Comparison of ENCODE assay signal across 29 cellular contexts in the genomic region with DNA sequence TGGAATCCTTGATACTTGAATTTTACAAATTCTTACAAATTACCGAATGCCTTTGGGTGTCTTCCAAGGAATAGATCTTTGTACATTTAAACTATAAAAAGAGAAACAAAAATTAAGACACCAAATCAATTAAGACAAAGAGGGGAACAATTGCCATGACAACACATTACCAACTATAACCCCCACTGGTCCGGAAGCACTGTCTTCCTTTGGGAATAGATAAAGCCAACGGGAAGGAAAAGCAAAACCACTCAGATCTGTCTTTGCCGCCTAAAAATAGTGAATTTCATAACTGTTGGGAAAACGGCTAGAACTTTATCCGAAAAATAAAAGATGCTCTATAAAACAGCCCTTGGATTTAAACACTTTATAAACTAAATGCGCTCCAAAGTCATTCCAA.
"Had no signal": no experiment of that assay in that cellular context is flagged by ENCODE, and none has a peak within 500 bp of the region (broad histone marks: within the 10 kb centered on the region; RNA-seq: fewer than 3 reads in every experiment).

No MANE protein-coding gene starts in this region.

- H3K36me3 Mint-ChIP-seq: activated CD4-positive, alpha-beta memory T cell treated with anti-CD3 and anti-CD28 coated beads for 36 hours; activated naive CD4-positive, alpha-beta T cell treated with anti-CD3 and anti-CD28 coated beads, Interleukin-2, amount 10 ng/mL, durations not matched to agents 7 days and 5 days; activated naive CD4-positive, alpha-beta T cell treated with anti-CD3 and anti-CD28 coated beads, Interleukin-2, amount 50 U/mL, for 72 hours; activated naive CD8-positive, alpha-beta T cell treated with anti-CD3 and anti-CD28 coated beads, Interleukin-2, amount 10 ng/mL, durations not matched to agents 7 days and 5 days had no signal

- ATAC-seq: activated CD4-positive, CD25-positive, alpha-beta regulatory T cell treated with anti-CD3 and anti-CD28 coated beads, Interleukin-2, amount 50 U/mL, for 24 hours; activated naive CD4-positive, alpha-beta T cell treated with anti-CD3 and anti-CD28 coated beads, Interleukin-2, amount 50 U/mL, for 72 hours; activated T-cell treated with anti-CD3 and anti-CD28 coated beads, Interleukin-2, amount 50 U/mL, for 72 hours; effector memory CD8-positive, alpha-beta T cell; esophagus mucosa; gastrocnemius medialis; heart left ventricle; T-helper 17 cell; WTC11 had no signal

- H3K27ac Mint-ChIP-seq: activated CD4-positive, alpha-beta memory T cell treated with anti-CD3 and anti-CD28 coated beads for 36 hours; activated CD4-positive, alpha-beta T cell treated with anti-CD3 and anti-CD28 coated beads, Interleukin-2, amount 10 ng/mL, durations not matched to agents 24 days and 14 days; activated naive CD4-positive, alpha-beta T cell treated with anti-CD3 and anti-CD28 coated beads, Interleukin-2, amount 10 ng/mL, durations not matched to agents 7 days and 5 days; activated naive CD4-positive, alpha-beta T cell treated with anti-CD3 and anti-CD28 coated beads, Interleukin-2, amount 50 U/mL, for 72 hours; activated naive CD8-positive, alpha-beta T cell treated with anti-CD3 and anti-CD28 coated beads, Interleukin-2, amount 10 ng/mL, durations not matched to agents 7 days and 5 days; activated T-cell treated with anti-CD3 and anti-CD28 coated beads, Interleukin-2, amount 50 U/mL, for 24 hours; activated T-cell treated with anti-CD3 and anti-CD28 coated beads, Interleukin-2, amount 50 U/mL, for 72 hours; brain; dendritic cell treated with granulocyte-macrophage colony-stimulating factor and Interleukin-4, amounts not matched to agents 40 ng/mL and 50 ng/mL, for 4 days; effector memory CD8-positive, alpha-beta T cell; T-helper 17 cell; T-helper 2 cell treated with Interferon-gamma antibody and Interleukin-4, amounts not matched to agents 5 μg/mL and 100 μg/mL, for 36 hours; WTC11 had no signal

- H3K4me3 Mint-ChIP-seq: activated CD4-positive, alpha-beta memory T cell treated with anti-CD3 and anti-CD28 coated beads for 36 hours; activated CD4-positive, alpha-beta T cell treated with anti-CD3 and anti-CD28 coated beads, Interleukin-2, amount 10 ng/mL, durations not matched to agents 24 days and 14 days; activated naive CD4-positive, alpha-beta T cell treated with anti-CD3 and anti-CD28 coated beads, Interleukin-2, amount 10 ng/mL, durations not matched to agents 7 days and 5 days; activated naive CD8-positive, alpha-beta T cell treated with anti-CD3 and anti-CD28 coated beads, Interleukin-2, amount 10 ng/mL, durations not matched to agents 7 days and 5 days; activated T-cell treated with anti-CD3 and anti-CD28 coated beads, Interleukin-2, amount 50 U/mL, for 24 hours; activated T-cell treated with anti-CD3 and anti-CD28 coated beads, Interleukin-2, amount 50 U/mL, for 72 hours; brain; dendritic cell treated with granulocyte-macrophage colony-stimulating factor and Interleukin-4, amounts not matched to agents 40 ng/mL and 50 ng/mL, for 4 days; effector memory CD8-positive, alpha-beta T cell; T-helper 17 cell; T-helper 2 cell treated with Interferon-gamma antibody and Interleukin-4, amounts not matched to agents 5 μg/mL and 100 μg/mL, for 36 hours; WTC11 had no signal

- H3K4me1 Mint-ChIP-seq: activated CD4-positive, alpha-beta T cell treated with anti-CD3 and anti-CD28 coated beads, Interleukin-2, amount 10 ng/mL, durations not matched to agents 24 days and 14 days had no signal

- H3K9me3 Mint-ChIP-seq: activated CD4-positive, alpha-beta memory T cell treated with anti-CD3 and anti-CD28 coated beads for 36 hours; activated CD4-positive, alpha-beta T cell treated with anti-CD3 and anti-CD28 coated beads, Interleukin-2, amount 10 ng/mL, durations not matched to agents 24 days and 14 days; activated naive CD4-positive, alpha-beta T cell treated with anti-CD3 and anti-CD28 coated beads, Interleukin-2, amount 10 ng/mL, durations not matched to agents 7 days and 5 days; activated naive CD4-positive, alpha-beta T cell treated with anti-CD3 and anti-CD28 coated beads, Interleukin-2, amount 50 U/mL, for 72 hours; activated naive CD8-positive, alpha-beta T cell treated with anti-CD3 and anti-CD28 coated beads, Interleukin-2, amount 10 ng/mL, durations not matched to agents 7 days and 5 days; activated T-cell treated with anti-CD3 and anti-CD28 coated beads, Interleukin-2, amount 50 U/mL, for 24 hours; activated T-cell treated with anti-CD3 and anti-CD28 coated beads, Interleukin-2, amount 50 U/mL, for 72 hours; dendritic cell treated with granulocyte-macrophage colony-stimulating factor and Interleukin-4, amounts not matched to agents 40 ng/mL and 50 ng/mL, for 4 days; effector memory CD8-positive, alpha-beta T cell; T-helper 2 cell treated with Interferon-gamma antibody and Interleukin-4, amounts not matched to agents 5 μg/mL and 100 μg/mL, for 36 hours; WTC11 had no signal

- H3K27me3 Mint-ChIP-seq: activated CD4-positive, alpha-beta memory T cell treated with anti-CD3 and anti-CD28 coated beads for 36 hours; activated CD4-positive, alpha-beta T cell treated with anti-CD3 and anti-CD28 coated beads, Interleukin-2, amount 10 ng/mL, durations not matched to agents 24 days and 14 days; activated naive CD4-positive, alpha-beta T cell treated with anti-CD3 and anti-CD28 coated beads, Interleukin-2, amount 10 ng/mL, durations not matched to agents 7 days and 5 days; activated naive CD8-positive, alpha-beta T cell treated with anti-CD3 and anti-CD28 coated beads, Interleukin-2, amount 10 ng/mL, durations not matched to agents 7 days and 5 days; activated T-cell treated with anti-CD3 and anti-CD28 coated beads, Interleukin-2, amount 50 U/mL, for 24 hours; brain; dendritic cell treated with granulocyte-macrophage colony-stimulating factor and Interleukin-4, amounts not matched to agents 40 ng/mL and 50 ng/mL, for 4 days had no signal

- DNase-seq: activated CD4-positive, alpha-beta memory T cell treated with anti-CD3 and anti-CD28 coated beads for 36 hours; activated CD4-positive, alpha-beta T cell treated with anti-CD3 and anti-CD28 coated beads, Interleukin-2, amount 10 ng/mL, durations not matched to agents 24 days and 14 days; activated CD8-positive, alpha-beta memory T cell treated with anti-CD3 and anti-CD28 coated beads, Interleukin-2, amount 50 U/mL, for 48 hours; activated gamma-delta T cell; activated naive CD4-positive, alpha-beta T cell; activated naive CD4-positive, alpha-beta T cell treated with anti-CD3 and anti-CD28 coated beads, Interleukin-2, amount 10 ng/mL, durations not matched to agents 7 days and 5 days; activated naive CD8-positive, alpha-beta T cell treated with anti-CD3 and anti-CD28 coated beads, Interleukin-2, amount 10 ng/mL, durations not matched to agents 7 days and 5 days; activated T-cell treated with anti-CD3 and anti-CD28 coated beads for 4 hours; activated T-cell treated with anti-CD3 and anti-CD28 coated beads, Interleukin-2, amount 50 U/mL, for 24 hours; activated T-cell treated with anti-CD3 and anti-CD28 coated beads, Interleukin-2, amount 50 U/mL, for 72 hours; central memory CD4-positive, alpha-beta T cell; cerebellar nuclear complex; colonic mucosa; effector CD4-positive, alpha-beta T cell; effector memory CD8-positive, alpha-beta T cell; gastrocnemius medialis; glutamatergic neuron; heart left ventricle; SW 1271; T-helper 1 cell; T-helper 17 cell; T1000 had no signal
